8 cellular contexts compared by ENCODE assay signal in the genomic region with DNA sequence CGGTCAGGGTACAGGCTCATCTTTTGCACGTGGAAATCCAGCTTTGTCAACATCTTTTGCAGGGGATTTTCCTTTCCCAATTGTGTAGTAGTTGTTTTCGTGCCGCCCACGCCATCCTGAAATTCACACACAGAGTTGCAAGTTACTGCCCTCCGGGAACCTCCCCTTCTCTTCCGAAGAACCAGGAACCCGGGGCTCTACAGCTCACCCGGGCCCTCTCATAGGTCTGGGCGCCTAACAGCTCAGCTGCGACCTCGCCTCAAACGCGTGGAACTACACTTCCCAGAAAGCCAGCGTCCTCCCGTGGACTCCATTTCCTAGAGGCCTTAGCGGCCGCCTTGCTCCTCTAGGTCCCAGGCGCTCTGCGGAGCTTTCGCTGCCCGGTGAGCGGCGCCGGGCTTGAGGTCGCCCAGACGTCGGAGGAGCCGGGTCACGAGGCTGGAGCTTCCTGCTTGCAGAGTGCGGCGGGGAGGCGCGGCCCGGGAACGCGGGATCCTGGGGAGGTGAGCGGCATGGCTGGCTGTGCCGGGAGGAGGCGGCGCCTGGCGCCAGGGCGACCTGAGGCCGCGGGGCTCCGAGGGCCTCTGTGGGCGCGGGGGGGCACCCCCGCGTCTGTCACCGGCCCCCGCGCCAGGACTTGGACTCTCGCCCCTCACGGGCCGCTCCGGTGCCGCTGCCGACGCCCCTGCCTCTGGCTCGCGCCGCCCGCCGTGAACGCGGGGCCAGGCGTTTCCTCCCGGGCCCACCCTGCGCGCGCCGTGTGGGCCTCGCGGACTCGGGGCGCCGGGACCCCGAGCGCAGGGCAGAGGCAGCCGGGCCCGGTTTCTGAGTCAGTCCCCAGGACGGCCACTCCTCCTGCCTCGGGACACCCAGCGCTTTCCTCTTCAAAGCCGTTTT. TPM values are rescaled to one million over a fixed set of nuclear protein-coding genes. Genes with fewer than 3 reads are reported as not detected.
DNase-seq lines count a peak whose midpoint lies in the region; TF ChIP-seq lines count a peak whose summit lies in the region.

TSS of gene ZNF354B (plus strand) at position 329 of the 897 bp plus-strand sequence. CDS start 1,095 bp downstream, outside the sequence.

- peak; percentile 94 for DNase-seq in EL
- DNase-seq in GOT3 (lab: John Stamatoyannopoulos, UW) = peak; percentile 74
- peak; percentile 93 for DNase-seq in LHCN-M2 (ENCODE audit: low read depth)
- peak; percentile 83 to 92 for DNase-seq in SHP77 (lab: John Stamatoyannopoulos, UW)
- peak; percentile 92 for DNase-seq in activated effector memory CD4-positive, alpha-beta T cell treated with anti-CD3 and anti-CD28 coated beads, Interleukin-2, amount 50 U/mL, for 16 hours
- peak; percentile 85 for DNase-seq in fibroblast of the conjunctiva (ENCODE audit: low read depth)
- peak; percentile 85 for DNase-seq in nephron progenitor cell

- peaks cover 17% of the 10 kb centered on the region for H3K4me1 Mint-ChIP-seq in nephron progenitor cell
- H3K4me1 Mint-ChIP-seq in stimulated activated naive CD8-positive, alpha-beta T cell treated with anti-CD3 and anti-CD28 coated beads, Interleukin-15, Interleukin-2, amounts not matched to agents 100 ng/mL and 50 ng/mL, for 24 hours (ENCODE audit: low read depth) = peaks cover 31% of the 10 kb centered on the region

- peaks cover 40% of the 10 kb centered on the region for H3K36me3 Mint-ChIP-seq in nephron progenitor cell (ENCODE audit: low read depth)
- H3K36me3 Mint-ChIP-seq in stimulated activated naive CD8-positive, alpha-beta T cell treated with anti-CD3 and anti-CD28 coated beads, Interleukin-15, Interleukin-2, amounts not matched to agents 100 ng/mL and 50 ng/mL, for 24 hours (ENCODE audit: low read depth) = peaks cover 27% of the 10 kb centered on the region

- peaks cover 4% of the 10 kb centered on the region for H3K27me3 Mint-ChIP-seq in nephron progenitor cell (ENCODE audit: low read depth, poor library complexity)
- peaks cover 4% of the 10 kb centered on the region for H3K27me3 Mint-ChIP-seq in stimulated activated naive CD8-positive, alpha-beta T cell treated with anti-CD3 and anti-CD28 coated beads, Interleukin-15, Interleukin-2, amounts not matched to agents 100 ng/mL and 50 ng/mL, for 24 hours

- peak within 1 kb of the TSS; percentile 80 for H3K4me3 Mint-ChIP-seq in nephron progenitor cell
- peak within 1 kb of the TSS; percentile 86 for H3K4me3 Mint-ChIP-seq in stimulated activated naive CD8-positive, alpha-beta T cell treated with anti-CD3 and anti-CD28 coated beads, Interleukin-15, Interleukin-2, amounts not matched to agents 100 ng/mL and 50 ng/mL, for 24 hours

- no peak within 1 kb of the TSS for H3K27ac Mint-ChIP-seq in nephron progenitor cell
- peak within 1 kb of the TSS; percentile 75 for H3K27ac Mint-ChIP-seq in stimulated activated naive CD8-positive, alpha-beta T cell treated with anti-CD3 and anti-CD28 coated beads, Interleukin-15, Interleukin-2, amounts not matched to agents 100 ng/mL and 50 ng/mL, for 24 hours

- peaks cover 38% of the 10 kb centered on the region for H3K9me3 Mint-ChIP-seq in nephron progenitor cell
- no peaks in the 10 kb centered on the region for H3K9me3 Mint-ChIP-seq in stimulated activated naive CD8-positive, alpha-beta T cell treated with anti-CD3 and anti-CD28 coated beads, Interleukin-15, Interleukin-2, amounts not matched to agents 100 ng/mL and 50 ng/mL, for 24 hours

- TF ChIP-seq CTCF in nephron progenitor cell (IDR thresholded peaks at IDR 0.05) = no peak

RNA-seq across cellular contexts. Expression of gene ZNF354B, which starts in this region (rescaled TPM):
- 8.3 and 11.8 TPM in 2 replicates for total RNA-seq in LHCN-M2 (2014; rRNA removed)
- polyA plus RNA-seq in LHCN-M2 (2012) = 2.1 TPM

Comparison
In these comparisons a context has a peak if more than half of its experiments do, and no peak if none do; other contexts are left out.
1. Peak in every context shown above with its lines: DNase-seq.